15 cellular contexts compared by ENCODE assay signal in the genomic region with DNA sequence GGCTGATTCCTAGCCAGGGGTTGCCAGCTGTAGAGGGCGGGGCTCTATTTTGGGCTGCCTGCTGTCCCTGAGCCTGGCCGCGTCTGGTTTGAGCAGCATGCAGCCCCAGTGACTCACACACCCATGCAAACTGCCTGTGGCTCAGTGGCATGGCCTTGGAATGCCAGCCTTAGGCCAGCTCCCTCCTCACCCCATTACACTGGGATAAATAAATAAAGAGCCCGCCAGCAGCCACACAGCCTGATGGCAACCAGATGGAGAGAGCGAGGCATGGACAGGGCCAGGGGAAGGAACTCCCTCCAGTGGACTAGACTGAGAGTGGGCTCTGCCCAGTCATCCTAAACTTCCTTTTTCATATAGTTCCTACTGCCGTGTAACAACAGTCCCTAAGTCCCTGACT. TPM values are rescaled to one million over a fixed set of nuclear protein-coding genes. Genes with fewer than 3 reads are reported as not detected.
DNase-seq lines count a peak whose midpoint lies in the region; ATAC-seq, FAIRE-seq and TF ChIP-seq lines count a peak whose summit lies in the region.
"Had no signal": no experiment of that assay in that cellular context is flagged by ENCODE, and none has a peak within 500 bp of the region (broad histone marks: within the 10 kb centered on the region; RNA-seq: fewer than 3 reads in every experiment).

No MANE protein-coding gene starts in this region.

- no peak for TF ChIP-seq CTCF in Panc1 (IDR thresholded peaks at IDR 0.05)
- TF ChIP-seq CTCF in coronary artery (IDR thresholded peaks at IDR 0.05), result no peak
- TF ChIP-seq CTCF in pancreas (IDR thresholded peaks at IDR 0.05), result no peak
- no peak for TF ChIP-seq CTCF in GM13977 (IDR thresholded peaks at IDR 0.05; ENCODE audit: extremely low read depth, insufficient read depth, missing control alignments)

- 91 to 93% methylated on average over 6 of the region's 6 CpGs for WGBS in pancreas, 2 donors

- ATAC-seq in Panc1, result peak; percentile 34; the same call in 1 of the 2 replicates
- peak in 3 of 4 donors; percentile 12 to 93 (median 66) for ATAC-seq in pancreas
- no peak for ATAC-seq in HG03439 (IDR thresholded peaks at IDR 0.05; ENCODE audit: unreplicated experiment)
- no peak for ATAC-seq in GM21526 (IDR thresholded peaks at IDR 0.05; ENCODE audit: low FRiP score, unreplicated experiment)
- ATAC-seq: left colon, upper lobe of right lung had no signal

- in situ Hi-C loops in Panc1 (cut with HindIII; ENCODE audit: low pct_unique_long_range_greater_than_20kb, low sequenced_read_pairs) (no loop called here), GM13977 (cut with MboI; ENCODE audit: low pct_unique_long_range_greater_than_20kb, low sequenced_read_pairs, unreplicated experiment) (no loop called here)

- intact Hi-C loops in Panc1 (cut with micrococcal nuclease; ENCODE audit: unreplicated experiment), result no loop called here
- intact Hi-C loops in pancreas (cut with DNase I), result no loop called here

- no peak for FAIRE-seq in pancreas (lab: Jason Lieb, UNC)

- H3K27ac ChIP-seq in Panc1 (ENCODE audit: low read length), result no peak overlapping the region
- H3K27ac ChIP-seq in coronary artery, result peak overlapping the region in 1 of 2 donors; percentile 63
- H3K27ac ChIP-seq in pancreas, result no peak overlapping the region
- H3K27ac ChIP-seq: upper lobe of right lung had no signal

- POLR2A ChIA-PET in Panc1 (lab: Charles Lee), result no interaction called here

- DNase-seq in ELF-1 (ENCODE audit: low read depth, low spot score) (peak; percentile 56), Panc1 (ENCODE audit: low read depth, low spot score) (no peak), coronary artery (ENCODE audit: low spot score) (peak; percentile 79), pancreas (peak in 2 of 6 donors; percentile 43 to 57), NCI-H2029 (lab: John Stamatoyannopoulos, UW) (no peak), GM13977 (ENCODE audit: low spot score) (no peak)
- DNase-seq: activated CD4-positive, alpha-beta T cell treated with anti-CD3 and anti-CD28 coated beads for 1 hour; DMS79 treated with DMSO at 0.1 percent for 48 hours; left colon; NCI-H1105; NK-92 treated with Interleukin-12 subunit alpha and Interleukin-12 subunit beta, amount 100 ng/mL, for 24 hours; posterior cingulate gyrus; upper lobe of right lung had no signal

- H3K9me3 ChIP-seq in Panc1 (ENCODE audit: control insufficient read depth, insufficient read depth, low read depth, low read length) (no peaks in the 10 kb centered on the region), pancreas (no peaks in the 10 kb centered on the region)
- H3K9me3 ChIP-seq: upper lobe of right lung had no signal

- no TSS peak for BruUV-seq in Panc1 (replicated peaks; lab: Mats Ljungman, UMichigan)

- H3K36me3 ChIP-seq in Panc1 (ENCODE audit: control insufficient read depth, insufficient read depth, low read length) (0 out of 2 replicates have a peak, but pooled peaks cover 2% of the 10 kb centered on the region), pancreas (peaks cover 0 to 2% (median 0%) of the 10 kb centered on the region in 3 donors)

- no peaks in the 10 kb centered on the region for H3K27me3 ChIP-seq in Panc1 (ENCODE audit: control insufficient read depth, insufficient read depth, low read length)
- no peaks in the 10 kb centered on the region for H3K27me3 ChIP-seq in pancreas
- H3K27me3 ChIP-seq: upper lobe of right lung had no signal

- CTCF ChIA-PET in Panc1 (lab: Charles Lee), result no interaction called here

- H3K4me3 ChIP-seq in Panc1 (ENCODE audit: low read depth in 2 of 2, low read length in 2 of 2), result no peak overlapping the region
- H3K4me3 ChIP-seq in coronary artery, result no peak overlapping the region
- H3K4me3 ChIP-seq in pancreas, result no peak overlapping the region
- H3K4me3 ChIP-seq: upper lobe of right lung had no signal

- no peaks in the 10 kb centered on the region for H3K4me1 ChIP-seq in Panc1 (ENCODE audit: control insufficient read depth, insufficient read depth, low read length)
- no peaks in the 10 kb centered on the region for H3K4me1 ChIP-seq in pancreas
- H3K4me1 ChIP-seq: upper lobe of right lung had no signal

RNA-seq across cellular contexts. Expression of a gene that starts 18.3 kb away (rescaled TPM):
- total RNA-seq in Panc1 (2021; ENCODE audit: unreplicated experiment), result 18.2 TPM
- polyA plus RNA-seq in Panc1 (2012; ENCODE audit: insufficient read length), result 17.4 TPM
- total RNA-seq in pancreas, result 1 to 10 TPM; 3.9 to 8.7 (median 7.4) TPM
- 1 to 10 TPM; 4.1 to 4.2 TPM for polyA plus RNA-seq in pancreas

RNA-seq across cellular contexts. Expression of a gene that starts 27.5 kb away (rescaled TPM):
- total RNA-seq in Panc1 (2021; ENCODE audit: unreplicated experiment), result 3.3 TPM
- 1.9 TPM for polyA plus RNA-seq in Panc1 (2012; ENCODE audit: insufficient read length)
- total RNA-seq in pancreas, result 1 to 10 TPM in 1 of 6 donors, under 1 TPM in 5; 0.16 to 2.4 (median 0.68) TPM
- polyA plus RNA-seq in pancreas, result 1 to 10 TPM; 1.8 to 3.0 TPM

RNA-seq across cellular contexts. Expression of a gene that starts 34.4 kb away (rescaled TPM):
- total RNA-seq in Panc1 (2021; ENCODE audit: unreplicated experiment), result 55.7 TPM
- polyA plus RNA-seq in Panc1 (2012; ENCODE audit: insufficient read length), result 78.3 TPM
- total RNA-seq in pancreas, result 10 to 100 TPM; 20.1 to 32.9 (median 26.1) TPM
- polyA plus RNA-seq in pancreas, result 10 to 100 TPM; 23.6 to 28.0 TPM

RNA-seq across cellular contexts. Expression of a gene that starts 35.7 kb away (rescaled TPM):
- 106 TPM for total RNA-seq in Panc1 (2021; ENCODE audit: unreplicated experiment)
- polyA plus RNA-seq in Panc1 (2012; ENCODE audit: insufficient read length), result 107 TPM
- total RNA-seq in pancreas, result 10 to 100 TPM; 38.7 to 59.4 (median 46.2) TPM
- 10 to 100 TPM; 31.6 to 59.0 TPM for polyA plus RNA-seq in pancreas

Comparison
In these comparisons a context has a peak if more than half of its experiments do, and no peak if none do; other contexts are left out.
1. DNase-seq: peak in ELF-1 (single experiment) and coronary artery (single experiment); none in Panc1 (single experiment), NCI-H2029 (single experiment) and GM13977 (single experiment).
2. ATAC-seq: peak in Panc1 (single experiment) and pancreas (3 of 4); none in HG03439 (single experiment) and GM21526 (single experiment).